In genomic region chr11:123487157-123487744, GRCh38 we compare ENCODE assay signal across 17 cellular contexts.
"Had no signal": no experiment of that assay in that cellular context is flagged by ENCODE, and none has a peak within 500 bp of the region (broad histone marks: within the 10 kb centered on the region; RNA-seq: fewer than 3 reads in every experiment).

No MANE protein-coding gene starts in this region.

- H3K27ac Mint-ChIP-seq: activated CD4-positive, alpha-beta memory T cell treated with anti-CD3 and anti-CD28 coated beads, Interleukin-2, amount 10 ng/mL, durations not matched to agents 7 days and 5 days; activated naive CD8-positive, alpha-beta T cell; naive thymus-derived CD8-positive, alpha-beta T cell; T-helper 17 cell had no signal

- H3K27ac ChIP-seq: brain microvascular endothelial cell, gastrocnemius medialis, left lung, upper lobe of right lung, WERI-Rb-1 had no signal

- H3K9me3 Mint-ChIP-seq: activated CD4-positive, alpha-beta memory T cell treated with anti-CD3 and anti-CD28 coated beads, Interleukin-2, amount 10 ng/mL, durations not matched to agents 7 days and 5 days; naive thymus-derived CD8-positive, alpha-beta T cell had no signal

- H3K4me3 Mint-ChIP-seq: activated CD4-positive, alpha-beta memory T cell treated with anti-CD3 and anti-CD28 coated beads, Interleukin-2, amount 10 ng/mL, durations not matched to agents 7 days and 5 days; activated naive CD8-positive, alpha-beta T cell; naive thymus-derived CD8-positive, alpha-beta T cell; T-helper 17 cell had no signal

- H3K27me3 Mint-ChIP-seq: activated CD4-positive, alpha-beta memory T cell treated with anti-CD3 and anti-CD28 coated beads, Interleukin-2, amount 10 ng/mL, durations not matched to agents 7 days and 5 days; activated naive CD8-positive, alpha-beta T cell; T-helper 17 cell had no signal

- DNase-seq: activated CD4-positive, alpha-beta memory T cell treated with anti-CD3 and anti-CD28 coated beads, Interleukin-2, amount 10 ng/mL, durations not matched to agents 7 days and 5 days; activated gamma-delta T cell treated with Interleukin-2 at 50 U/mL for 16 hours; activated T-cell treated with anti-CD3 and anti-CD28 coated beads, Interleukin-2, amount 50 U/mL, for 48 hours; brain microvascular endothelial cell; dermis blood vessel endothelial cell; gastrocnemius medialis; left lung; mesenchymal stem cell; naive thymus-derived CD8-positive, alpha-beta T cell; retina; stimulated activated CD4-positive, alpha-beta T cell treated with anti-CD3 and anti-CD28 coated beads, Interleukin-4, amount 100 ng/mL, for 1 hour; stimulated activated naive CD4-positive, alpha-beta T cell; substantia nigra; T-helper 17 cell; upper lobe of right lung; WERI-Rb-1 had no signal

- H3K36me3 Mint-ChIP-seq: activated naive CD8-positive, alpha-beta T cell; naive thymus-derived CD8-positive, alpha-beta T cell had no signal

- H3K27me3 ChIP-seq: brain microvascular endothelial cell, gastrocnemius medialis, left lung, upper lobe of right lung had no signal
